In the genomic region with DNA sequence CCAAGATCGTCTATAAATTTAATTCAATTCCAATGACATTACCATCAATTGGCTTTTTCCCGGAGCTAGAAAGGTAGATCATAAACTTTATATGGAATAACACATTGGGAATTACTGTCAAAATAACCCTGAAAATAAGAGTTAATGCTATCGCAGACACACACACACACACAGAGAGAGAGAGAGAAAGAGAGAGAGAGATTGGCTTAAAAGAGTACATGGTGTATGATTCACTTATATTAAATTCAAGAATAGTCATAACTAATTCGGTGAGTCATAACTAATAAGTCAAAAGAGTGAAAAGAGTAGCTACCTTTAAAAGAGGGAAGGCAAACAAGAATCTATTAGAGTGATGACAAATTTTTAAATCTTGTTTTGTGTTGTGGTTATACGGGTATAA, we compare ENCODE assay signal across 32 cellular contexts.
"Had no signal": no experiment of that assay in that cellular context is flagged by ENCODE, and none has a peak within 500 bp of the region (broad histone marks: within the 10 kb centered on the region; RNA-seq: fewer than 3 reads in every experiment).

No MANE protein-coding gene starts in this region.

- H3K4me3 ChIP-seq: adrenal gland, body of pancreas, cardiac muscle cell, coronary artery, dorsolateral prefrontal cortex, esophagus squamous epithelium had no signal

- H3K27ac ChIP-seq: adrenal gland, body of pancreas, cardiac muscle cell, coronary artery, dorsolateral prefrontal cortex, esophagus squamous epithelium had no signal

- H3K27me3 ChIP-seq: adrenal gland, body of pancreas, cardiac muscle cell, dorsolateral prefrontal cortex, esophagus squamous epithelium had no signal

- ATAC-seq: activated CD4-positive, alpha-beta T cell treated with anti-CD3 and anti-CD28 coated beads for 36 hours; activated CD8-positive, alpha-beta memory T cell treated with anti-CD3 and anti-CD28 coated beads, Interleukin-2, amount 10 ng/mL, durations not matched to agents 7 days and 5 days; activated CD8-positive, alpha-beta T cell treated with anti-CD3 and anti-CD28 coated beads, Interleukin-2, amount 10 ng/mL, durations not matched to agents 7 days and 5 days; activated naive CD8-positive, alpha-beta T cell treated with anti-CD3 and anti-CD28 coated beads, Interleukin-2, amount 50 U/mL, for 24 hours; body of pancreas; T-helper 17 cell had no signal

- H3K9me3 ChIP-seq: adrenal gland, body of pancreas, esophagus squamous epithelium had no signal

- DNase-seq: activated CD4-positive, alpha-beta memory T cell treated with anti-CD3 and anti-CD28 coated beads for 36 hours; activated CD4-positive, alpha-beta T cell treated with anti-CD3 and anti-CD28 coated beads for 36 hours; activated CD4-positive, alpha-beta T cell treated with anti-CD3 and anti-CD28 coated beads, Interleukin-2, amount 10 ng/mL, durations not matched to agents 24 days and 14 days; activated CD4-positive, CD25-positive, alpha-beta regulatory T cell; activated CD4-positive, CD25-positive, alpha-beta regulatory T cell treated with anti-CD3 and anti-CD28 coated beads, Interleukin-2, amount 50 U/mL, for 72 hours; activated CD8-positive, alpha-beta memory T cell treated with anti-CD3 and anti-CD28 coated beads, Interleukin-2, amount 10 ng/mL, durations not matched to agents 7 days and 5 days; activated CD8-positive, alpha-beta memory T cell treated with anti-CD3 and anti-CD28 coated beads, Interleukin-2, amount 50 U/mL, for 4 hours; activated CD8-positive, alpha-beta T cell treated with anti-CD3 and anti-CD28 coated beads, Interleukin-2, amount 10 ng/mL, durations not matched to agents 7 days and 5 days; activated effector memory CD4-positive, alpha-beta T cell treated with anti-CD3 and anti-CD28 coated beads, Interleukin-2, amount 50 U/mL, for 16 hours; activated naive CD4-positive, alpha-beta T cell treated with anti-CD3 and anti-CD28 coated beads for 36 hours; activated naive CD8-positive, alpha-beta T cell treated with anti-CD3 and anti-CD28 coated beads for 36 hours; activated naive CD8-positive, alpha-beta T cell treated with anti-CD3 and anti-CD28 coated beads, Interleukin-2, amount 50 U/mL, for 24 hours; activated T-cell treated with anti-CD3 and anti-CD28 coated beads, Interleukin-2, amount 50 U/mL, for 1 hour; activated T-cell treated with anti-CD3 and anti-CD28 coated beads, Interleukin-2, amount 50 U/mL, for 48 hours; adrenal gland; amygdala; aorta; body of pancreas; central memory CD4-positive, alpha-beta T cell; cerebellar nuclear complex; dorsolateral prefrontal cortex; effector memory CD4-positive, alpha-beta T cell; endodermal cell; erythroblast; esophagus squamous epithelium; head of caudate nucleus; T-helper 1 cell; T-helper 17 cell; T1000 had no signal

- H3K36me3 ChIP-seq: adrenal gland, cardiac muscle cell, esophagus squamous epithelium had no signal

- FAIRE-seq: frontal cortex had no signal

- H3K4me1 ChIP-seq: adrenal gland, body of pancreas, esophagus squamous epithelium had no signal
